Comparison of ENCODE assay signal across 8 cellular contexts in genomic region chr18:75210274-75211001, GRCh38. TPM values are rescaled to one million over a fixed set of nuclear protein-coding genes. Genes with fewer than 3 reads are reported as not detected.
DNase-seq lines count a peak whose midpoint lies in the region; ATAC-seq and TF ChIP-seq lines count a peak whose summit lies in the region.

A gene with protein sequence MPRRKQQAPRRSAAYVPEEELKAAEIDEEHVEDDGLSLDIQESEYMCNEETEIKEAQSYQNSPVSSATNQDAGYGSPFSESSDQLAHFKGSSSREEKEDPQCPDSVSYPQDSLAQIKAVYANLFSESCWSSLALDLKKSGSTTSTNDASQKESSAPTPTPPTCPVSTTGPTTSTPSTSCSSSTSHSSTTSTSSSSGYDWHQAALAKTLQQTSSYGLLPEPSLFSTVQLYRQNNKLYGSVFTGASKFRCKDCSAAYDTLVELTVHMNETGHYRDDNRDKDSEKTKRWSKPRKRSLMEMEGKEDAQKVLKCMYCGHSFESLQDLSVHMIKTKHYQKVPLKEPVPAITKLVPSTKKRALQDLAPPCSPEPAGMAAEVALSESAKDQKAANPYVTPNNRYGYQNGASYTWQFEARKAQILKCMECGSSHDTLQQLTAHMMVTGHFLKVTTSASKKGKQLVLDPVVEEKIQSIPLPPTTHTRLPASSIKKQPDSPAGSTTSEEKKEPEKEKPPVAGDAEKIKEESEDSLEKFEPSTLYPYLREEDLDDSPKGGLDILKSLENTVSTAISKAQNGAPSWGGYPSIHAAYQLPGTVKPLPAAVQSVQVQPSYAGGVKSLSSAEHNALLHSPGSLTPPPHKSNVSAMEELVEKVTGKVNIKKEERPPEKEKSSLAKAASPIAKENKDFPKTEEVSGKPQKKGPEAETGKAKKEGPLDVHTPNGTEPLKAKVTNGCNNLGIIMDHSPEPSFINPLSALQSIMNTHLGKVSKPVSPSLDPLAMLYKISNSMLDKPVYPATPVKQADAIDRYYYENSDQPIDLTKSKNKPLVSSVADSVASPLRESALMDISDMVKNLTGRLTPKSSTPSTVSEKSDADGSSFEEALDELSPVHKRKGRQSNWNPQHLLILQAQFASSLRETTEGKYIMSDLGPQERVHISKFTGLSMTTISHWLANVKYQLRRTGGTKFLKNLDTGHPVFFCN (N-terminal part only) (plus strand): TSS chr18:75210797. CDS start chr18:75211877, 1,080 bp downstream.

- no peaks in the 10 kb centered on the region for H3K9me3 Mint-ChIP-seq in IgD-negative memory B cell
- no peaks in the 10 kb centered on the region for H3K9me3 Mint-ChIP-seq in activated T-cell treated with anti-CD3 and anti-CD28 coated beads, Interleukin-2, amount 50 U/mL, for 72 hours

- H3K4me1 ChIP-seq in OCI-LY3 (ENCODE audit: low read length) (peaks cover 45% of the 10 kb centered on the region), esophagus squamous epithelium (peaks cover 42 to 71% (median 45%) of the 10 kb centered on the region in 3 donors), mucosa of stomach (ENCODE audit: control insufficient read depth, insufficient read depth, low read length) (peaks cover 34% of the 10 kb centered on the region), thoracic aorta (ENCODE audit: control insufficient read depth in 1 of 2, low read depth in 2 of 2) (peaks cover 28 to 53% of the 10 kb centered on the region in 2 donors)

- TF ChIP-seq POLR2A in esophagus squamous epithelium (IDR thresholded peaks at IDR 0.05), result peak in 3 of 4 donors; percentile 70 to 80 (median 76)

- H4K20me1 ChIP-seq in OCI-LY3 (ENCODE audit: insufficient read depth, low read length), result peaks cover 56% of the 10 kb centered on the region

- peaks cover 91% of the 10 kb centered on the region for H3K79me2 ChIP-seq in OCI-LY3 (ENCODE audit: low read length)

- peak within 1 kb of the TSS; percentile 53 for H2AFZ ChIP-seq in OCI-LY3 (ENCODE audit: low read depth, low read length)

- TF ChIP-seq CTCF in OCI-LY3 (IDR thresholded peaks at IDR 0.05; ENCODE audit: low read depth, low read length), result no peak
- TF ChIP-seq CTCF in esophagus squamous epithelium (IDR thresholded peaks at IDR 0.05), result no peak
- no peak for TF ChIP-seq CTCF in thoracic aorta (IDR thresholded peaks at IDR 0.05)

- peaks cover 2% of the 10 kb centered on the region for H3K36me3 Mint-ChIP-seq in IgD-negative memory B cell
- H3K36me3 Mint-ChIP-seq in activated T-cell treated with anti-CD3 and anti-CD28 coated beads, Interleukin-2, amount 50 U/mL, for 72 hours (ENCODE audit: insufficient read depth in 2 of 2), result peaks cover 10 to 17% of the 10 kb centered on the region in 2 donors

- H3K4me3 ChIP-seq in OCI-LY3 (ENCODE audit: low read length), result peak within 1 kb of the TSS; percentile 79
- peak within 1 kb of the TSS; percentile 75 to 96 (median 90) for H3K4me3 ChIP-seq in esophagus squamous epithelium
- peak within 1 kb of the TSS; percentile 77 for H3K4me3 ChIP-seq in mucosa of stomach (ENCODE audit: low read length)
- peak within 1 kb of the TSS; percentile 98 for H3K4me3 ChIP-seq in thoracic aorta

- no peaks in the 10 kb centered on the region for H3K27me3 ChIP-seq in OCI-LY3 (ENCODE audit: low read depth, low read length)
- H3K27me3 ChIP-seq in esophagus squamous epithelium, result no peaks in the 10 kb centered on the region
- no peaks in the 10 kb centered on the region for H3K27me3 ChIP-seq in mucosa of stomach (ENCODE audit: control insufficient read depth, insufficient read depth, low read length)
- H3K27me3 ChIP-seq in thoracic aorta (replicated peaks; ENCODE audit: insufficient read depth), result no peaks in the 10 kb centered on the region

- H3K27ac ChIP-seq in OCI-LY3 (ENCODE audit: low read length), result peak within 1 kb of the TSS; percentile 82
- peak within 1 kb of the TSS; percentile 96 to 99 (median 97) for H3K27ac ChIP-seq in esophagus squamous epithelium
- H3K27ac ChIP-seq in thoracic aorta, result peak within 1 kb of the TSS; percentile 92 to 96

- no peaks in the 10 kb centered on the region for H3K9me3 ChIP-seq in OCI-LY3 (ENCODE audit: insufficient read depth, low read length)
- H3K9me3 ChIP-seq in esophagus squamous epithelium, result no peaks in the 10 kb centered on the region
- no peaks in the 10 kb centered on the region for H3K9me3 ChIP-seq in mucosa of stomach (ENCODE audit: control insufficient read depth, low read length)
- H3K9me3 ChIP-seq in thoracic aorta, result no peaks in the 10 kb centered on the region

- peak within 1 kb of the TSS; percentile 85 for H3K4me2 ChIP-seq in OCI-LY3 (ENCODE audit: low read length)

- peak within 1 kb of the TSS; percentile 89 for H3K9ac ChIP-seq in OCI-LY3 (ENCODE audit: low read length)
- peak within 1 kb of the TSS; percentile 85 for H3K9ac ChIP-seq in mucosa of stomach (ENCODE audit: low read length)

- H3K27ac Mint-ChIP-seq in IgD-negative memory B cell, result peak within 1 kb of the TSS; percentile 79 to 96 (median 95)
- peak within 1 kb of the TSS; percentile 99 for H3K27ac Mint-ChIP-seq in activated T-cell treated with anti-CD3 and anti-CD28 coated beads, Interleukin-2, amount 50 U/mL, for 72 hours

- peak; percentile 42 for ATAC-seq in GM21576 (IDR thresholded peaks at IDR 0.05; ENCODE audit: unreplicated experiment)
- peak; percentile 24 to 25 for ATAC-seq in activated T-cell treated with anti-CD3 and anti-CD28 coated beads, Interleukin-2, amount 50 U/mL, for 72 hours (replicated peaks in 1 of 2)
- ATAC-seq in thoracic aorta (ENCODE audit: insufficient number of reproducible peaks, low FRiP score, low read depth), result no peak

- 2 to 4% methylated on average over 15 of the region's 15 CpGs for WGBS in esophagus squamous epithelium, 2 donors

- peaks cover 3% of the 10 kb centered on the region for H3K27me3 Mint-ChIP-seq in IgD-negative memory B cell
- peaks cover 17% of the 10 kb centered on the region for H3K27me3 Mint-ChIP-seq in activated T-cell treated with anti-CD3 and anti-CD28 coated beads, Interleukin-2, amount 50 U/mL, for 72 hours (ENCODE audit: low read depth)

- peak within 1 kb of the TSS; percentile 97 to 100 (median 98) for H3K4me3 Mint-ChIP-seq in IgD-negative memory B cell
- peak within 1 kb of the TSS; percentile 95 to 100 for H3K4me3 Mint-ChIP-seq in activated T-cell treated with anti-CD3 and anti-CD28 coated beads, Interleukin-2, amount 50 U/mL, for 72 hours

- intact Hi-C loops in esophagus squamous epithelium (cut with DNase I), result loop anchor here (5.0 kb wide), 1 partner anchor 37 kb away; no protein-coding TSS in a partner anchor

- DNase-seq in DMS79 treated with DMSO at 0.1 percent for 48 hours (lab: John Stamatoyannopoulos, UW) (peak; percentile 89), esophagus squamous epithelium (lab: John Stamatoyannopoulos, UW) (peak; percentile 46), thoracic aorta (ENCODE audit: low spot score) (no peak)
- DNase-seq in activated T-cell treated with anti-CD3 and anti-CD28 coated beads, Interleukin-2, amount 50 U/mL, for 72 hours, result peak; percentile 60 to 65

- peaks cover 32% of the 10 kb centered on the region for H3K36me3 ChIP-seq in OCI-LY3 (replicated peaks; ENCODE audit: low read depth, low read length)
- H3K36me3 ChIP-seq in esophagus squamous epithelium, result no peaks in the 10 kb centered on the region
- H3K36me3 ChIP-seq in mucosa of stomach (ENCODE audit: control insufficient read depth, insufficient read depth, low read length), result no peaks in the 10 kb centered on the region
- no peaks in the 10 kb centered on the region for H3K36me3 ChIP-seq in thoracic aorta

- H3K4me1 Mint-ChIP-seq in IgD-negative memory B cell, result peaks cover 40 to 51% (median 45%) of the 10 kb centered on the region in 3 donors
- H3K4me1 Mint-ChIP-seq in activated T-cell treated with anti-CD3 and anti-CD28 coated beads, Interleukin-2, amount 50 U/mL, for 72 hours (ENCODE audit: low read depth), result peaks cover 58% of the 10 kb centered on the region

RNA-seq across cellular contexts. Expression of the gene that starts here (rescaled TPM):
- polyA plus RNA-seq in IgD-negative memory B cell, result 3.5 TPM
- total RNA-seq in activated T-cell treated with anti-CD3 and anti-CD28 coated beads, Interleukin-2, amount 50 U/mL, for 72 hours, result 10 to 100 TPM; 18.1 to 19.2 TPM
- total RNA-seq in esophagus squamous epithelium, result 10 to 100 TPM in 3 of 4 donors, 1 to 10 TPM in 1; 5.4 to 20.2 (median 13.7) TPM
- 10 to 100 TPM; 13.9 to 17.4 TPM for total RNA-seq in thoracic aorta
